In genomic region chrX:57655065-57655464, GRCh38 we compare ENCODE assay signal across 12 cellular contexts. TPM values are rescaled to one million over a fixed set of nuclear protein-coding genes. Genes with fewer than 3 reads are reported as not detected.
"Had no signal": no experiment of that assay in that cellular context is flagged by ENCODE, and none has a peak within 500 bp of the region (broad histone marks: within the 10 kb centered on the region; RNA-seq: fewer than 3 reads in every experiment).

No MANE protein-coding gene starts in this region.

- DNase-seq: GM23248, GOT3, H7, H9, HCEC 1CT, HFFc6 had no signal

- H3K4me3 ChIP-seq: GM23248, GM23338, HAP-1 had no signal

- H3K4me2 ChIP-seq: GM23338 had no signal

- H3K27ac ChIP-seq: GM23248 had no signal

- H3K36me3 ChIP-seq: HAP-1 had no signal

- H2AFZ ChIP-seq: GM23248, GM23338 had no signal

- ATAC-seq: GM23338, HCT116 had no signal

- FAIRE-seq: H1, H54 had no signal

- H3K9ac ChIP-seq: GM23248 had no signal

RNA-seq across cellular contexts. Expression of gene NLRP2B, which starts 25.0 kb away (rescaled TPM):
- total RNA-seq: GM23248, GM23338, H1, H4, H7, H9, HFFc6 had no signal
- polyA plus RNA-seq: GM23248, GM23338, H1 had no signal
